ENCODE assay signal across 26 cellular contexts in the genomic region with DNA sequence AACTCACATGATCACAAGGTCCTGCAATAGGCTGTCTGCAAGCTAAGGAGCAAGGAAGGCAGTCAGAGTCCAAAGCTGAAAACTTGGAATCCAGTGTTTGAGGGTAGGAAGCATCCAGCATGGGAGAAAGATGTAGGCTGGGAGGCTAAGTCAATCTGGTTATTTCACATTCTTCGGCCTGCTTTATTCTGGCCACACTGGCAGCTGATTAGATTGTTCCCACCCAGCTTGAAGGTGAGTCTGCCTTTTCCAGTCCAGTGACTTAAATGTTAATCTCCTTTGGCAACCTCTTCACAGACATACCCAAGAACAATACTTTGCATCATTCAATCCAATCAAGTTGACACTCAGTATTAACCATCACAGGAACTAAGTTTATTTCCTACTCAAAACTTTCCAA.
DNase-seq lines count a peak whose midpoint lies in the region; ATAC-seq, FAIRE-seq and TF ChIP-seq lines count a peak whose summit lies in the region.
"Had no signal": no experiment of that assay in that cellular context is flagged by ENCODE, and none has a peak within 500 bp of the region (broad histone marks: within the 10 kb centered on the region; RNA-seq: fewer than 3 reads in every experiment).

No MANE protein-coding gene starts in this region.

- H3K27ac ChIP-seq in trophoblast cell (ENCODE audit: low read depth, low read length), result no peak overlapping the region
- H3K27ac ChIP-seq: 22Rv1, BLaER1 had no signal

- H2AK5ac ChIP-seq in trophoblast cell (ENCODE audit: low read length), result no peak overlapping the region

- H3K4me3 ChIP-seq in epithelial cell of esophagus (ENCODE audit: low read length), result no peak overlapping the region
- no peak overlapping the region for H3K4me3 ChIP-seq in trophoblast cell (ENCODE audit: low read depth, low read length)
- H3K4me3 ChIP-seq: BLaER1, GM12878 had no signal

- H3K9me3 ChIP-seq in trophoblast cell (ENCODE audit: insufficient read depth, low read depth, low read length), result peaks cover 1% of the 10 kb centered on the region
- H3K9me3 ChIP-seq: BE2C had no signal

- H3K4ac ChIP-seq in trophoblast cell (ENCODE audit: low read depth, low read length), result no peak overlapping the region

- no peak overlapping the region for H2BK120ac ChIP-seq in trophoblast cell (ENCODE audit: insufficient read depth, low read length, poor library complexity)

- no peak overlapping the region for H3K18ac ChIP-seq in trophoblast cell (ENCODE audit: low read length)

- H2AFZ ChIP-seq in trophoblast cell (ENCODE audit: insufficient read depth, low read length, poor library complexity), result no peak overlapping the region

- no peaks in the 10 kb centered on the region for H3K79me1 ChIP-seq in trophoblast cell (ENCODE audit: low read length)

- no peak overlapping the region for H2BK12ac ChIP-seq in trophoblast cell (ENCODE audit: low read length)

- H3K14ac ChIP-seq in trophoblast cell (ENCODE audit: low read length), result no peak overlapping the region

- H4K8ac ChIP-seq in trophoblast cell (ENCODE audit: low read depth, low read length), result no peak overlapping the region

- TF ChIP-seq POLR2A in H54 (IDR thresholded peaks at IDR 0.05; ENCODE audit: low read depth, low read length), result no peak

- no peaks in the 10 kb centered on the region for H3K79me2 ChIP-seq in trophoblast cell (ENCODE audit: control insufficient read depth, insufficient read depth, low read length, poor library complexity)

- H3K4me2 ChIP-seq in trophoblast cell (ENCODE audit: low read length), result no peak overlapping the region
- H3K4me2 ChIP-seq: BLaER1 had no signal

- no peaks in the 10 kb centered on the region for H3K4me1 ChIP-seq in trophoblast cell (ENCODE audit: control insufficient read depth in 1 of 2, insufficient read depth in 2 of 2, low read length in 2 of 2)
- H3K4me1 ChIP-seq: BE2C had no signal

- no peak overlapping the region for H4K12ac ChIP-seq in trophoblast cell (ENCODE audit: low read depth, low read length)

- peak; percentile 6 for FAIRE-seq in H54 (lab: Jason Lieb, UNC)
- FAIRE-seq: A204.1, GM12878, GM12892, GM18507 had no signal

- H4K91ac ChIP-seq in trophoblast cell (ENCODE audit: low read depth, low read length), result no peak overlapping the region

- no peak for TF ChIP-seq CTCF in epithelial cell of esophagus (IDR thresholded peaks at IDR 0.05; ENCODE audit: insufficient read depth, low read depth, low read length, missing control alignments)

- ATAC-seq in left cardiac atrium, result no peak
- ATAC-seq: GM12878 had no signal

- no peak overlapping the region for H2BK5ac ChIP-seq in trophoblast cell (ENCODE audit: low read depth, low read length, poor library complexity)

- no peaks in the 10 kb centered on the region for H3K36me3 ChIP-seq in trophoblast cell (ENCODE audit: control insufficient read depth in 1 of 2, insufficient read depth in 2 of 2, low read length in 2 of 2)
- H3K36me3 ChIP-seq: BE2C, BLaER1 had no signal

- no peaks in the 10 kb centered on the region for H3K27me3 ChIP-seq in trophoblast cell (ENCODE audit: insufficient read depth, low read length)
- H3K27me3 ChIP-seq: BE2C, BLaER1 had no signal

- intact Hi-C loops in left cardiac atrium (cut with DNase I), result no loop called here

- no CpG with 5 or more reads among the region's 1 CpG for WGBS in trophoblast cell (ENCODE audit: extremely low coverage, insufficient coverage, insufficient read length)

- H3K9ac ChIP-seq in trophoblast cell (ENCODE audit: low read length), result no peak overlapping the region
- H3K9ac ChIP-seq: BLaER1 had no signal

- DNase-seq in H54 (ENCODE audit: insufficient read length, low spot score) (no peak), epithelial cell of esophagus (ENCODE audit: low read depth) (peak; percentile 51), trophoblast cell (peak; percentile 67 to 92), left cardiac atrium (no peak), 8988T (no peak)
- no peak for DNase-seq in activated CD8-positive, alpha-beta memory T cell treated with anti-CD3 and anti-CD28 coated beads for 24 hours
- DNase-seq: ACHN; BE2C; C1 segment of cervical spinal cord; CD4-positive, alpha-beta memory T cell; CD4-positive, CD25-positive, alpha-beta regulatory T cell; CD8-positive, alpha-beta memory T cell; COR-L47; DMS 273 treated with DMSO at 0.1 percent for 48 hours; DMS153; DMS53; DMS79; DND-41; EL; GDM1 had no signal

- H3K23ac ChIP-seq in trophoblast cell (ENCODE audit: low read length), result no peak overlapping the region

Comparison
In these comparisons a context has a peak if more than half of its experiments do, and no peak if none do; other contexts are left out.
1. DNase-seq: peak in epithelial cell of esophagus (single experiment) and trophoblast cell (2 of 2); none in H54 (single experiment), left cardiac atrium (single experiment), activated CD8-positive, alpha-beta memory T cell treated with anti-CD3 and anti-CD28 coated beads for 24 hours (single experiment) and 8988T (single experiment).